Comparison of ENCODE assay signal across 8 cellular contexts in genomic region chr19:14530005-14530348, GRCh38. TPM values are rescaled to one million over a fixed set of nuclear protein-coding genes. Genes with fewer than 3 reads are reported as not detected.
A peak's percentile ranks its signal among the peaks of the same experiment; 100 is the strongest.
DNase-seq lines count a peak whose midpoint lies in the region; ATAC-seq, FAIRE-seq and TF ChIP-seq lines count a peak whose summit lies in the region.

No MANE protein-coding gene starts in this region.

- no peak for TF ChIP-seq CTCF in BJ (IDR thresholded peaks at IDR 0.05; ENCODE audit: insufficient read depth, low read depth, low read length)
- TF ChIP-seq CTCF in ascending aorta (IDR thresholded peaks at IDR 0.05) = no peak
- TF ChIP-seq CTCF in keratinocyte (optimal IDR thresholded peaks at IDR 0.05 in 1 of 3, IDR thresholded peaks at IDR 0.05 in 1 of 3, conservative IDR thresholded peaks at IDR 0.05 in 1 of 3; ENCODE audit: extremely low read depth in 1 of 3, insufficient read depth in 2 of 3, low read length in 3 of 3) = no peak

- H3K36me3 ChIP-seq in BJ (ENCODE audit: control insufficient read depth, insufficient read depth, low read length) = no peaks in the 10 kb centered on the region
- no peaks in the 10 kb centered on the region for H3K36me3 ChIP-seq in ascending aorta
- peaks cover 3 to 6% of the 10 kb centered on the region in 2 experiments for H3K36me3 ChIP-seq in keratinocyte (ENCODE audit: control insufficient read depth in 2 of 2, extremely low read depth in 1 of 2, insufficient read depth in 2 of 2, low read length in 2 of 2)

- peak overlapping the region; percentile 96 for H2AFZ ChIP-seq in keratinocyte (ENCODE audit: control insufficient read depth, low read length)

- H4K20me1 ChIP-seq in keratinocyte (ENCODE audit: control insufficient read depth, extremely low read depth, insufficient read depth, low read length) = no peaks in the 10 kb centered on the region

- H3K9me3 ChIP-seq in ascending aorta (no peaks in the 10 kb centered on the region), keratinocyte (ENCODE audit: control insufficient read depth, low read depth, low read length) (no peaks in the 10 kb centered on the region)

- intact Hi-C loops in ascending aorta (cut with DNase I) = no loop called here

- peak overlapping the region; percentile 67 for H3K4me3 ChIP-seq in BJ (ENCODE audit: low read depth, low read length)
- peak overlapping the region; percentile 79 to 91 for H3K4me3 ChIP-seq in ascending aorta
- H3K4me3 ChIP-seq in keratinocyte (ENCODE audit: control insufficient read depth in 2 of 3, extremely low read depth in 1 of 3, insufficient read depth in 2 of 3, low read depth in 1 of 3, low read length in 3 of 3) = peak overlapping the region; percentile 74 to 99 (median 98)

- ATAC-seq in HG03439 (IDR thresholded peaks at IDR 0.05; ENCODE audit: unreplicated experiment) = peak; percentile 0
- no peak for ATAC-seq in HG02938 (IDR thresholded peaks at IDR 0.05; ENCODE audit: unreplicated experiment)

- H3K79me2 ChIP-seq in keratinocyte (ENCODE audit: control insufficient read depth, insufficient read depth, low read length) = peaks cover 50% of the 10 kb centered on the region

- H3K27ac ChIP-seq in ascending aorta (peak overlapping the region; percentile 71 to 84), keratinocyte (ENCODE audit: control insufficient read depth, insufficient read depth, low read length) (peak overlapping the region; percentile 84), substantia nigra (ENCODE audit: low read depth, low read length, poor library complexity, severe bottlenecking) (peak overlapping the region; percentile 95)

- H3K27me3 ChIP-seq in BJ (ENCODE audit: control insufficient read depth, insufficient read depth, low read length) = no peaks in the 10 kb centered on the region
- no peaks in the 10 kb centered on the region for H3K27me3 ChIP-seq in ascending aorta
- H3K27me3 ChIP-seq in keratinocyte (ENCODE audit: control insufficient read depth, extremely low read depth, insufficient read depth, low read length) = no peaks in the 10 kb centered on the region

- peak overlapping the region; percentile 98 for H3K4me2 ChIP-seq in keratinocyte (ENCODE audit: control insufficient read depth, extremely low read depth, insufficient read depth, low read depth, low read length)

- H3K4me1 ChIP-seq in ascending aorta (peaks cover 0 to 9% of the 10 kb centered on the region in 2 donors), keratinocyte (ENCODE audit: control insufficient read depth, extremely low read depth, insufficient read depth, low read length) (peaks cover 37% of the 10 kb centered on the region)

- POLR2A ChIA-PET in BJ (lab: Charles Lee) = no interaction called here

- dilution Hi-C loops in keratinocyte (cut with MboI; ENCODE audit: extremely low pct_ligation_motif_present, low sequenced_read_pairs) = no loop called here

- H3K9me1 ChIP-seq in keratinocyte (ENCODE audit: control insufficient read depth, extremely low read depth, insufficient read depth, low read length) = peaks cover 2% of the 10 kb centered on the region

- FAIRE-seq in keratinocyte (lab: Jason Lieb, UNC) = no peak

- peak overlapping the region; percentile 92 for H3K9ac ChIP-seq in keratinocyte (ENCODE audit: control insufficient read depth, extremely low read depth, insufficient read depth, low read length)

- CTCF ChIA-PET in BJ (lab: Yijun Ruan, JAX) = no interaction called here

- DNase-seq in BJ (ENCODE audit: low read depth) (no peak), ascending aorta (ENCODE audit: low spot score in 2 of 2) (no peak), keratinocyte (ENCODE audit: low read depth, low spot score) (no peak), substantia nigra (lab: John Stamatoyannopoulos, UW) (peak in 1 of 49 donors; percentile 67), NCI-H2029 (lab: John Stamatoyannopoulos, UW) (no peak), OCI-M2 (lab: John Stamatoyannopoulos, UW; ENCODE audit: unreplicated experiment) (no peak)

RNA-seq across cellular contexts. Expression of gene TECR, which starts 0.6 kb away (rescaled TPM):
- polyA plus RNA-seq in BJ (2011; rRNA removed) (63.2 and 95.9 TPM in 2 replicates), keratinocyte (79.7 to 169 TPM (median 92.3 TPM) in 3 replicates)
- 94.4 and 169 TPM in 2 replicates for polyA minus RNA-seq in BJ (2011; rRNA and poly(A)+ RNA removed)
- 88.7 TPM for total RNA-seq in ascending aorta
- 79.3 TPM for polyA plus RNA-seq in keratinocyte (2011; ENCODE audit: low read depth)
- polyA plus RNA-seq in keratinocyte (2011; cell fraction: cytosol; rRNA removed) = 87.0 and 114 TPM in 2 replicates
- polyA plus RNA-seq in keratinocyte (2011; cell fraction: nucleus; rRNA removed) = 115 and 139 TPM in 2 replicates
- polyA plus RNA-seq in keratinocyte (2012; ENCODE audit: low replicate concordance) = 187 and 197 TPM in 2 replicates
- polyA minus RNA-seq in keratinocyte = 161 to 522 TPM (median 205 TPM) in 3 replicates
- 238 TPM for polyA minus RNA-seq in keratinocyte (2011; cell fraction: cytosol; rRNA and poly(A)+ RNA removed)
- 84.0 and 99.5 TPM in 2 replicates for polyA minus RNA-seq in keratinocyte (2011; cell fraction: nucleus; rRNA and poly(A)+ RNA removed)

RNA-seq across cellular contexts. Expression of gene DNAJB1, which starts 11.8 kb away (rescaled TPM):
- polyA plus RNA-seq in BJ (2011; rRNA removed) (114 and 133 TPM in 2 replicates), keratinocyte (249 to 290 TPM (median 265 TPM) in 3 replicates)
- polyA minus RNA-seq in BJ (2011; rRNA and poly(A)+ RNA removed) = 46.5 and 52.6 TPM in 2 replicates
- 73.8 TPM for total RNA-seq in ascending aorta
- polyA plus RNA-seq in keratinocyte (2011; ENCODE audit: low read depth) = 402 TPM
- polyA plus RNA-seq in keratinocyte (2011; cell fraction: cytosol; rRNA removed) = 283 and 335 TPM in 2 replicates
- polyA plus RNA-seq in keratinocyte (2011; cell fraction: nucleus; rRNA removed) = 248 and 253 TPM in 2 replicates
- 187 and 359 TPM in 2 replicates for polyA plus RNA-seq in keratinocyte (2012; ENCODE audit: low replicate concordance)
- polyA minus RNA-seq in keratinocyte = 150 to 262 TPM (median 198 TPM) in 3 replicates
- 156 TPM for polyA minus RNA-seq in keratinocyte (2011; cell fraction: cytosol; rRNA and poly(A)+ RNA removed)
- polyA minus RNA-seq in keratinocyte (2011; cell fraction: nucleus; rRNA and poly(A)+ RNA removed) = 90.0 and 121 TPM in 2 replicates

RNA-seq across cellular contexts. Expression of gene GIPC1, which starts 34.0 kb away (rescaled TPM):
- 92.3 and 119 TPM in 2 replicates for polyA plus RNA-seq in BJ (2011; rRNA removed)
- 43.2 and 57.9 TPM in 2 replicates for polyA minus RNA-seq in BJ (2011; rRNA and poly(A)+ RNA removed)
- 123 TPM for total RNA-seq in ascending aorta
- 147 to 254 TPM (median 166 TPM) in 3 replicates for polyA plus RNA-seq in keratinocyte
- polyA plus RNA-seq in keratinocyte (2011; ENCODE audit: low read depth) = 119 TPM
- polyA plus RNA-seq in keratinocyte (2011; cell fraction: cytosol; rRNA removed) = 106 and 260 TPM in 2 replicates
- 107 and 171 TPM in 2 replicates for polyA plus RNA-seq in keratinocyte (2011; cell fraction: nucleus; rRNA removed)
- 188 and 230 TPM in 2 replicates for polyA plus RNA-seq in keratinocyte (2012; ENCODE audit: low replicate concordance)
- polyA minus RNA-seq in keratinocyte = 72.3 to 126 TPM (median 110 TPM) in 3 replicates
- 300 TPM for polyA minus RNA-seq in keratinocyte (2011; cell fraction: cytosol; rRNA and poly(A)+ RNA removed)
- polyA minus RNA-seq in keratinocyte (2011; cell fraction: nucleus; rRNA and poly(A)+ RNA removed) = 93.5 and 97.4 TPM in 2 replicates

RNA-seq across cellular contexts. Expression of gene NDUFB7, which starts 41.9 kb away (rescaled TPM):
- polyA plus RNA-seq in BJ (2011; rRNA removed) (135 and 147 TPM in 2 replicates), keratinocyte (122 to 267 TPM (median 146 TPM) in 3 replicates)
- polyA minus RNA-seq in BJ (2011; rRNA and poly(A)+ RNA removed) = 19.0 and 20.3 TPM in 2 replicates
- total RNA-seq in ascending aorta = 612 TPM
- 11.5 TPM for polyA plus RNA-seq in keratinocyte (2011; ENCODE audit: low read depth)
- 64.3 and 214 TPM in 2 replicates for polyA plus RNA-seq in keratinocyte (2011; cell fraction: cytosol; rRNA removed)
- polyA plus RNA-seq in keratinocyte (2011; cell fraction: nucleus; rRNA removed) = 66.4 and 86.8 TPM in 2 replicates
- polyA plus RNA-seq in keratinocyte (2012; ENCODE audit: low replicate concordance) = 78.6 and 223 TPM in 2 replicates
- 32.3 to 63.9 TPM (median 48.2 TPM) in 3 replicates for polyA minus RNA-seq in keratinocyte
- 301 TPM for polyA minus RNA-seq in keratinocyte (2011; cell fraction: cytosol; rRNA and poly(A)+ RNA removed)
- 26.2 and 37.7 TPM in 2 replicates for polyA minus RNA-seq in keratinocyte (2011; cell fraction: nucleus; rRNA and poly(A)+ RNA removed)

RNA-seq across cellular contexts. Expression of gene CLEC17A, which starts 52.9 kb away (rescaled TPM):
- not detected in 2 replicates for polyA plus RNA-seq in BJ (2011; rRNA removed)
- polyA minus RNA-seq in BJ (2011; rRNA and poly(A)+ RNA removed) = not detected in 2 replicates
- total RNA-seq in ascending aorta = not detected
- polyA plus RNA-seq in keratinocyte = 0.04 TPM in 1 of 3 replicates, not detected in the others
- polyA plus RNA-seq in keratinocyte (2011; ENCODE audit: low read depth) = not detected
- not detected in 2 replicates for polyA plus RNA-seq in keratinocyte (2011; cell fraction: cytosol; rRNA removed)
- not detected in 2 replicates for polyA plus RNA-seq in keratinocyte (2011; cell fraction: nucleus; rRNA removed)
- not detected in 2 replicates for polyA plus RNA-seq in keratinocyte (2012; ENCODE audit: low replicate concordance)
- not detected in 3 replicates for polyA minus RNA-seq in keratinocyte
- not detected for polyA minus RNA-seq in keratinocyte (2011; cell fraction: cytosol; rRNA and poly(A)+ RNA removed)
- not detected in 2 replicates for polyA minus RNA-seq in keratinocyte (2011; cell fraction: nucleus; rRNA and poly(A)+ RNA removed)
